In genomic region chr2:206256711-206257110, GRCh38 we compare ENCODE assay signal across 22 cellular contexts.
"Had no signal": no experiment of that assay in that cellular context is flagged by ENCODE, and none has a peak within 500 bp of the region (broad histone marks: within the 10 kb centered on the region; RNA-seq: fewer than 3 reads in every experiment).

No MANE protein-coding gene starts in this region.

- H3K27ac ChIP-seq: gastroesophageal sphincter, hepatocyte, right atrium auricular region, testis, transverse colon had no signal

- DNase-seq: activated CD4-positive, alpha-beta T cell treated with anti-CD3 and anti-CD28 coated beads for 4 hours; activated CD4-positive, alpha-beta T cell treated with anti-CD3 and anti-CD28 coated beads, Interleukin-2, amount 50 U/mL, for 48 hours; activated CD8-positive, alpha-beta memory T cell treated with anti-CD3 and anti-CD28 coated beads for 24 hours; activated effector memory CD4-positive, alpha-beta T cell treated with Interleukin-2 at 50 U/mL for 16 hours; activated naive CD4-positive, alpha-beta T cell treated with Interleukin-2 at 50 U/mL for 16 hours; anterior cingulate cortex; dermis blood vessel endothelial cell; effector CD4-positive, alpha-beta T cell; left cardiac atrium; left ventricle myocardium superior; naive B cell; occipital lobe; stimulated activated naive CD8-positive, alpha-beta T cell treated with anti-CD3 and anti-CD28 coated beads, Interleukin-15, Interleukin-2, amounts not matched to agents 100 U/mL and 50 U/mL, for 24 hours; T-cell; testis; transverse colon had no signal

- ATAC-seq: gastroesophageal sphincter; left cardiac atrium; left ventricle myocardium superior; stimulated activated naive CD8-positive, alpha-beta T cell treated with anti-CD3 and anti-CD28 coated beads, Interleukin-15, Interleukin-2, amounts not matched to agents 100 U/mL and 50 U/mL, for 24 hours; T-cell had no signal

- H3K36me3 Mint-ChIP-seq: activated naive CD8-positive, alpha-beta T cell; T-cell had no signal

- H3K36me3 ChIP-seq: gastroesophageal sphincter, right atrium auricular region, transverse colon had no signal

- H3K4me3 ChIP-seq: gastroesophageal sphincter, hepatocyte, right atrium auricular region, testis, transverse colon had no signal

- H3K9me3 ChIP-seq: gastroesophageal sphincter, right atrium auricular region, testis, transverse colon had no signal

- H3K4me1 ChIP-seq: gastroesophageal sphincter, right atrium auricular region, testis, transverse colon had no signal

- H3K27me3 ChIP-seq: testis had no signal

- H3K27ac Mint-ChIP-seq: activated naive CD8-positive, alpha-beta T cell; T-helper 2 cell treated with Interferon-gamma antibody and Interleukin-4, amounts not matched to agents 5 μg/mL and 100 μg/mL, for 36 hours had no signal

- H3K4me3 Mint-ChIP-seq: activated naive CD8-positive, alpha-beta T cell; central memory CD8-positive, alpha-beta T cell; naive B cell; T-cell; T-helper 2 cell treated with Interferon-gamma antibody and Interleukin-4, amounts not matched to agents 5 μg/mL and 100 μg/mL, for 36 hours had no signal
